Comparison of ENCODE assay signal across 25 cellular contexts in the genomic region with DNA sequence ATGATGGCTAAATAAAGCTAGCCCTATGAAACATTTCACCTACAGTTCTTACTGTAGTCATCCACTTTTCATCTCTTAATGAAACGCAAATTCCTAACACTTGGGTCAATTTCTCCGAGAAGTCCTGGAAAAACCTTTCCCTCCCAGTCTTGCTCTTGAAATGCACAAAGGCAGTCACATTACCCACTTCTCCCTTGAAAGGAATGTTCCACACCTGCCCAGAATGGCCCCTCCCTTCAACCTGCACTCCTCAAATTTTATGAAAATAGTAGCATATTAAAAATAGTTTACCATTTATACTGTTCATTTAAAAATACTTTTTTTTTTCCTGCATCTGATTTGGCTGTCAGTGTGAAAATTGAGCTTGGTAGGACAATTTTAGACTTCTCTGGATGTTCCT.
"Had no signal": no experiment of that assay in that cellular context is flagged by ENCODE, and none has a peak within 500 bp of the region (broad histone marks: within the 10 kb centered on the region; RNA-seq: fewer than 3 reads in every experiment).

No MANE protein-coding gene starts in this region.

- H3K4me2 ChIP-seq: smooth muscle cell had no signal

- H3K4me3 Mint-ChIP-seq: immature natural killer cell; memory B cell; naive thymus-derived CD4-positive, alpha-beta T cell; natural killer cell treated with Interleukin-12 subunit alpha and Interleukin-12 subunit beta and Interleukin-15 and Interleukin-18, amount 100 ng/mL, for 72 hours; stimulated activated memory B cell treated with anti-CD40 and anti-IgM and Interleukin-4, amounts not matched to agents 10 μg/mL and 1 μg/mL and 100 μg/mL, for 72 hours; stimulated activated naive CD8-positive, alpha-beta T cell treated with anti-CD3 and anti-CD28 coated beads, Interleukin-15, amount 100 ng/mL, for 72 hours had no signal

- H3K36me3 Mint-ChIP-seq: immature natural killer cell; memory B cell; naive thymus-derived CD4-positive, alpha-beta T cell; natural killer cell treated with Interleukin-12 subunit alpha and Interleukin-12 subunit beta and Interleukin-15 and Interleukin-18, amount 100 ng/mL, for 72 hours; stimulated activated memory B cell treated with anti-CD40 and anti-IgM and Interleukin-4, amounts not matched to agents 10 μg/mL and 1 μg/mL and 100 μg/mL, for 72 hours had no signal

- H3K27me3 ChIP-seq: ovary, right atrium auricular region, right lobe of liver, tibial nerve, upper lobe of left lung had no signal

- H3K4me1 Mint-ChIP-seq: immature natural killer cell; memory B cell; stimulated activated memory B cell treated with anti-CD40 and anti-IgM and Interleukin-4, amounts not matched to agents 10 μg/mL and 1 μg/mL and 100 μg/mL, for 72 hours had no signal

- H3K9me3 Mint-ChIP-seq: immature natural killer cell; natural killer cell treated with Interleukin-12 subunit alpha and Interleukin-12 subunit beta and Interleukin-15 and Interleukin-18, amount 100 ng/mL, for 72 hours; stimulated activated memory B cell treated with anti-CD40 and anti-IgM and Interleukin-4, amounts not matched to agents 10 μg/mL and 1 μg/mL and 100 μg/mL, for 72 hours had no signal

- H3K4me3 ChIP-seq: heart left ventricle, left ventricle myocardium inferior, mucosa of descending colon, ovary, right atrium auricular region, right lobe of liver, smooth muscle cell, tibial nerve, upper lobe of left lung had no signal

- H3K27ac ChIP-seq: heart left ventricle, left ventricle myocardium inferior, ovary, right atrium auricular region, right lobe of liver, tibial nerve had no signal

- H3K27me3 Mint-ChIP-seq: progenitor cell of endocrine pancreas had no signal

- DNase-seq: heart left ventricle; hypothalamus; immature natural killer cell; kidney; left colon; left ventricle myocardium inferior; midbrain; mucosa of descending colon; naive thymus-derived CD4-positive, alpha-beta T cell; ovary; right lobe of liver; stimulated activated CD4-positive, alpha-beta T cell treated with anti-CD3 and anti-CD28 coated beads, Interleukin-1b, Interleukin-23, amount 100 ng/mL, for 48 hours; stimulated activated CD4-positive, alpha-beta T cell treated with anti-CD3 and anti-CD28 coated beads, Interleukin-2, amount 100 ng/mL, for 48 hours; stimulated activated CD4-positive, alpha-beta T cell treated with anti-CD3 and anti-CD28 coated beads, Interleukin-4, amount 100 ng/mL, for 4 hours; stimulated activated CD8-positive, alpha-beta memory T cell treated with anti-CD3 and anti-CD28 coated beads, Interleukin-4, amount 100 ng/mL, for 48 hours; stimulated activated naive CD4-positive, alpha-beta T cell treated with Interleukin-2 at 50 U/mL for 16 hours; stimulated activated naive CD8-positive, alpha-beta T cell treated with anti-CD3 and anti-CD28 coated beads, Interleukin-15, amount 100 ng/mL, for 72 hours; upper lobe of left lung had no signal

- H3K9me3 ChIP-seq: heart left ventricle, left ventricle myocardium inferior, mucosa of descending colon, ovary, right atrium auricular region, right lobe of liver, tibial nerve, upper lobe of left lung had no signal

- H3K36me3 ChIP-seq: heart left ventricle, left ventricle myocardium inferior, ovary, right atrium auricular region, right lobe of liver, tibial nerve, upper lobe of left lung had no signal

- ATAC-seq: heart left ventricle; left colon; mucosa of descending colon; naive thymus-derived CD4-positive, alpha-beta T cell; natural killer cell treated with Interleukin-12 subunit alpha and Interleukin-12 subunit beta and Interleukin-15 and Interleukin-18, amount 100 ng/mL, for 72 hours; right lobe of liver; stimulated activated memory B cell treated with anti-CD40 and anti-IgM and Interleukin-4, amounts not matched to agents 10 μg/mL and 1 μg/mL and 100 μg/mL, for 72 hours; stimulated activated naive CD8-positive, alpha-beta T cell treated with anti-CD3 and anti-CD28 coated beads, Interleukin-15, amount 100 ng/mL, for 72 hours had no signal

- H3K4me1 ChIP-seq: heart left ventricle, left ventricle myocardium inferior, right lobe of liver, tibial nerve had no signal

- H3K27ac Mint-ChIP-seq: immature natural killer cell; memory B cell; naive thymus-derived CD4-positive, alpha-beta T cell; natural killer cell treated with Interleukin-12 subunit alpha and Interleukin-12 subunit beta and Interleukin-15 and Interleukin-18, amount 100 ng/mL, for 72 hours; progenitor cell of endocrine pancreas; stimulated activated memory B cell treated with anti-CD40 and anti-IgM and Interleukin-4, amounts not matched to agents 10 μg/mL and 1 μg/mL and 100 μg/mL, for 72 hours; stimulated activated naive CD8-positive, alpha-beta T cell treated with anti-CD3 and anti-CD28 coated beads, Interleukin-15, amount 100 ng/mL, for 72 hours had no signal
